10 cellular contexts compared by ENCODE assay signal in genomic region chr5:140632366-140633080, GRCh38. TPM values are rescaled to one million over a fixed set of nuclear protein-coding genes. Genes with fewer than 3 reads are reported as not detected.
DNase-seq lines count a peak whose midpoint lies in the region; ATAC-seq and TF ChIP-seq lines count a peak whose summit lies in the region.
"Had no signal": no experiment of that assay in that cellular context is flagged by ENCODE, and none has a peak within 500 bp of the region (broad histone marks: within the 10 kb centered on the region; RNA-seq: fewer than 3 reads in every experiment).

No MANE protein-coding gene starts in this region.

- no peaks in the 10 kb centered on the region for H3K36me3 ChIP-seq in WERI-Rb-1
- no peaks in the 10 kb centered on the region for H3K36me3 ChIP-seq in left lung
- H3K36me3 ChIP-seq: cardiac muscle cell had no signal

- H3K4me3 ChIP-seq in WERI-Rb-1 (ENCODE audit: low read depth, low read length) (peak overlapping the region; percentile 58), left lung (peak overlapping the region; percentile 40 to 64)
- H3K4me3 ChIP-seq: cardiac muscle cell had no signal

- H3K27ac ChIP-seq in WERI-Rb-1 = no peak overlapping the region
- H3K27ac ChIP-seq in caudate nucleus (ENCODE audit: low read depth, low read length) = peak overlapping the region; percentile 48
- peak overlapping the region; percentile 82 to 94 for H3K27ac ChIP-seq in left lung
- H3K27ac ChIP-seq: C4-2B, cardiac muscle cell had no signal

- DNase-seq in NCI-H1417 (lab: John Stamatoyannopoulos, UW) = peak in 2 of 3 experiments; percentile 77 to 80
- no peak for DNase-seq in NCI-H1417 treated with DMSO at 0.1 percent for 48 hours (lab: John Stamatoyannopoulos, UW)
- DNase-seq in WERI-Rb-1 = peak; percentile 28
- peak in 18 of 61 donors; percentile 15 to 74 (median 42) for DNase-seq in caudate nucleus (lab: John Stamatoyannopoulos, UW)
- peak; percentile 71 to 91 for DNase-seq in left lung
- DNase-seq in stimulated activated CD8-positive, alpha-beta memory T cell treated with anti-CD3 and anti-CD28 coated beads, Interleukin-4, amount 100 ng/mL, for 24 hours (ENCODE audit: low read depth) = peak; percentile 26
- DNase-seq in epidermal melanocyte (ENCODE audit: insufficient read length, low spot score) = no peak

- H3K4me1 ChIP-seq in left lung = peaks cover 4 to 56% of the 10 kb centered on the region in 2 donors

- intact Hi-C loops in left lung (cut with DNase I) = loop anchor here in 1 of 2 donors (10.0 kb wide), 1 partner anchor 58 kb away; no protein-coding TSS in a partner anchor

- H3K9me3 ChIP-seq in WERI-Rb-1 (ENCODE audit: severe bottlenecking) (no peaks in the 10 kb centered on the region), left lung (peaks cover 0 to 5% of the 10 kb centered on the region in 2 donors)

- ATAC-seq in HG03135 (IDR thresholded peaks at IDR 0.05; ENCODE audit: unreplicated experiment) (peak; percentile 51), left lung (peak; percentile 70)

- H3K27me3 ChIP-seq in WERI-Rb-1 (ENCODE audit: insufficient read depth, low read depth, severe bottlenecking) (no peaks in the 10 kb centered on the region), left lung (no peaks in the 10 kb centered on the region)
- H3K27me3 ChIP-seq: cardiac muscle cell had no signal

- TF ChIP-seq CTCF in WERI-Rb-1 (IDR thresholded peaks at IDR 0.05; ENCODE audit: low read depth, low read length) (no peak), left lung (IDR thresholded peaks at IDR 0.05) (no peak)

RNA-seq across cellular contexts. Expression of gene CD14, which starts 0.5 kb away (rescaled TPM):
- 100 to 1,000 TPM in 1 of 2 donors, 10 to 100 TPM in 1; 76.8 to 252 TPM for total RNA-seq in left lung

RNA-seq across cellular contexts. Expression of gene TMCO6, which starts 6.7 kb away (rescaled TPM):
- 10 to 100 TPM in 1 of 2 donors, 1 to 10 TPM in 1; 7.6 to 12.8 TPM for total RNA-seq in left lung

RNA-seq across cellular contexts. Expression of gene NDUFA2, which starts 14.9 kb away (rescaled TPM):
- 10 to 100 TPM; 50.2 to 62.8 TPM for total RNA-seq in left lung

RNA-seq across cellular contexts. Expression of gene IK, which starts 15.1 kb away (rescaled TPM):
- 10 to 100 TPM; 53.9 to 58.5 TPM for total RNA-seq in left lung

RNA-seq across cellular contexts. Expression of gene WDR55, which starts 32.2 kb away (rescaled TPM):
- total RNA-seq in left lung = 10 to 100 TPM; 21.0 to 26.5 TPM

Comparison
In these comparisons a context has a peak if more than half of its experiments do, and no peak if none do; other contexts are left out.
1. DNase-seq: peak in NCI-H1417 (2 of 3), WERI-Rb-1 (single experiment), left lung (2 of 2) and stimulated activated CD8-positive, alpha-beta memory T cell treated with anti-CD3 and anti-CD28 coated beads, Interleukin-4, amount 100 ng/mL, for 24 hours (single experiment); none in NCI-H1417 treated with DMSO at 0.1 percent for 48 hours (single experiment) and epidermal melanocyte (single experiment).